Comparison of ENCODE assay signal across 14 cellular contexts in genomic region chr1:59414406-59415133, GRCh38.
DNase-seq lines count a peak whose midpoint lies in the region; ATAC-seq and TF ChIP-seq lines count a peak whose summit lies in the region.
"Had no signal": no experiment of that assay in that cellular context is flagged by ENCODE, and none has a peak within 500 bp of the region (broad histone marks: within the 10 kb centered on the region; RNA-seq: fewer than 3 reads in every experiment).

No MANE protein-coding gene starts in this region.

- intact Hi-C loops in dorsolateral prefrontal cortex (cut with DNase I): no loop called here

- no peak overlapping the region for H2BK5ac ChIP-seq in trophoblast cell (ENCODE audit: low read depth, low read length, poor library complexity)

- no peak overlapping the region for H3K18ac ChIP-seq in trophoblast cell (ENCODE audit: low read length)

- no peaks in the 10 kb centered on the region for H3K9me3 ChIP-seq in trophoblast cell (ENCODE audit: insufficient read depth, low read depth, low read length)

- H3K23ac ChIP-seq in trophoblast cell (ENCODE audit: low read length): no peak overlapping the region

- ATAC-seq in GM21825 (IDR thresholded peaks at IDR 0.05; ENCODE audit: unreplicated experiment): no peak

- H4K8ac ChIP-seq in trophoblast cell (ENCODE audit: low read depth, low read length): no peak overlapping the region

- no peak overlapping the region for H3K4me2 ChIP-seq in trophoblast cell (ENCODE audit: low read length)
- H3K4me2 ChIP-seq: hepatocyte had no signal

- H4K12ac ChIP-seq in trophoblast cell (ENCODE audit: low read depth, low read length): no peak overlapping the region

- H4K91ac ChIP-seq in trophoblast cell (ENCODE audit: low read depth, low read length): no peak overlapping the region

- H3K27me3 ChIP-seq in brain microvascular endothelial cell (replicated peaks): no peaks in the 10 kb centered on the region
- no peaks in the 10 kb centered on the region for H3K27me3 ChIP-seq in trophoblast cell (ENCODE audit: insufficient read depth, low read length)
- H3K27me3 ChIP-seq in dorsolateral prefrontal cortex: no peaks in the 10 kb centered on the region
- H3K27me3 ChIP-seq: hepatocyte had no signal

- no peak overlapping the region for H3K4ac ChIP-seq in trophoblast cell (ENCODE audit: low read depth, low read length)

- H3K27ac ChIP-seq in brain microvascular endothelial cell: no peak overlapping the region
- H3K27ac ChIP-seq in trophoblast cell (ENCODE audit: low read depth, low read length): no peak overlapping the region
- H3K27ac ChIP-seq in dorsolateral prefrontal cortex: no peak overlapping the region
- H3K27ac ChIP-seq: 22Rv1, hepatocyte had no signal

- in situ Hi-C loops in brain microvascular endothelial cell (cut with HindIII; ENCODE audit: low pct_ligation_motif_present, low sequenced_read_pairs): no loop called here

- H3K4me1 ChIP-seq in trophoblast cell (ENCODE audit: control insufficient read depth in 1 of 2, insufficient read depth in 2 of 2, low read length in 2 of 2): peaks cover 0 to 2% of the 10 kb centered on the region in 2 experiments

- peaks cover 5% of the 10 kb centered on the region for H3K79me1 ChIP-seq in trophoblast cell (ENCODE audit: low read length)

- TF ChIP-seq CTCF in brain microvascular endothelial cell (IDR thresholded peaks at IDR 0.05; ENCODE audit: low read depth, low read length, missing control alignments) (no peak), dorsolateral prefrontal cortex (IDR thresholded peaks at IDR 0.05 in 54 of 56, conservative IDR thresholded peaks at IDR 0.05 in 2 of 56; ENCODE audit: low read depth in 1 of 56, partially characterized antibody in 56 of 56) (no peak)

- DNase-seq in DMS53 (lab: John Stamatoyannopoulos, UW) (peak; percentile 13), DMS53 treated with DMSO at 0.1 percent for 48 hours (lab: John Stamatoyannopoulos, UW; ENCODE audit: unreplicated experiment) (no peak), MV-4-11 (lab: John Stamatoyannopoulos, UW) (peak; percentile 54), brain microvascular endothelial cell (peak; percentile 5), trophoblast cell (no peak), HuH-7.5 (ENCODE audit: low spot score) (no peak), dorsolateral prefrontal cortex (no peak)
- DNase-seq: activated naive CD4-positive, alpha-beta T cell treated with Interleukin-2 at 50 U/mL for 16 hours; caudate nucleus; NCI-H1417 treated with DMSO at 0.1 percent for 48 hours; small intestine had no signal

- peak overlapping the region; percentile 19 for H2BK12ac ChIP-seq in trophoblast cell (ENCODE audit: low read length)

- no peak overlapping the region for H2BK120ac ChIP-seq in trophoblast cell (ENCODE audit: insufficient read depth, low read length, poor library complexity)

- no CpG with 5 or more reads among the region's 6 CpGs for WGBS in trophoblast cell (ENCODE audit: extremely low coverage, insufficient coverage, insufficient read length)

- H3K36me3 ChIP-seq in brain microvascular endothelial cell (replicated peaks) (no peaks in the 10 kb centered on the region), trophoblast cell (ENCODE audit: control insufficient read depth in 1 of 2, insufficient read depth in 2 of 2, low read length in 2 of 2) (no peaks in the 10 kb centered on the region)

- H3K4me3 ChIP-seq in brain microvascular endothelial cell (ENCODE audit: low read depth, low read length) (no peak overlapping the region), trophoblast cell (ENCODE audit: low read depth, low read length) (no peak overlapping the region), dorsolateral prefrontal cortex (no peak overlapping the region)
- H3K4me3 ChIP-seq: hepatocyte had no signal

- H2AFZ ChIP-seq in trophoblast cell (ENCODE audit: insufficient read depth, low read length, poor library complexity): no peak overlapping the region
- H2AFZ ChIP-seq: hepatocyte had no signal

- no peak overlapping the region for H2AK5ac ChIP-seq in trophoblast cell (ENCODE audit: low read length)

- no peak overlapping the region for H3K14ac ChIP-seq in trophoblast cell (ENCODE audit: low read length)

- no peak overlapping the region for H3K9ac ChIP-seq in trophoblast cell (ENCODE audit: low read length)

- H3K79me2 ChIP-seq in trophoblast cell (ENCODE audit: control insufficient read depth, insufficient read depth, low read length, poor library complexity): no peaks in the 10 kb centered on the region
- H3K79me2 ChIP-seq: hepatocyte had no signal

Comparison
In these comparisons a context has a peak if more than half of its experiments do, and no peak if none do; other contexts are left out.
1. DNase-seq: peak in DMS53 (single experiment), MV-4-11 (single experiment) and brain microvascular endothelial cell (single experiment); none in DMS53 treated with DMSO at 0.1 percent for 48 hours (single experiment), trophoblast cell (0 of 2), HuH-7.5 (single experiment) and dorsolateral prefrontal cortex (0 of 10).